Comparison of ENCODE assay signal across 12 cellular contexts in the genomic region with DNA sequence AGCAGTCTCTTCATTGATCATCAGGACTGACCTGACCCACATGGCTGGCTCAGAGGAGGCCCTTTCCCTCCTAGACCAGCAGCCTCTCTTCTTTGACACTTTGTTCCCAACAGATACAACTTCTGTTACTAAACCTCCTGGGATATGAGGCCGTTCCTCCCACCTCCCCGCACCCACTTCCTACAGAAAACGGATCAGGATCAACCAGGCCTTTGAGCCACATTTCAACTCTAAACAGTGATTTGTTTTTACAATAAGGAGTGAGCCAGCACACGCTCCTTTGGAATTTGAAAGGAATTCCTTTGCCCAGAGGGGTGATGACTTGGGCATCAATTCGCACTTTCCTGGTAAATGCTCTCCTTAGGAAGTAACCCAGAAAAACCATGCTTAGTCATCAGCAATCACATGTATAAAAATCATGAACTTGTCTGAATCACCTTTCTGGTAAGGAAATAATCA.
A peak's percentile ranks its signal among the peaks of the same experiment; 100 is the strongest.
DNase-seq lines count a peak whose midpoint lies in the region; ATAC-seq, FAIRE-seq and TF ChIP-seq lines count a peak whose summit lies in the region.
"Had no signal": no experiment of that assay in that cellular context is flagged by ENCODE, and none has a peak within 500 bp of the region (broad histone marks: within the 10 kb centered on the region; RNA-seq: fewer than 3 reads in every experiment).

No MANE protein-coding gene starts in this region.

- H3K27me3 Mint-ChIP-seq in MCF 10A (ENCODE audit: insufficient read depth, unreplicated experiment) = no peaks in the 10 kb centered on the region

- BruUV-seq in MCF 10A (replicated peaks; lab: Mats Ljungman, UMichigan) = TSS peak; percentile 62

- no peak overlapping the region for H3K4me3 ChIP-seq in A549
- H3K4me3 ChIP-seq: coronary artery, transverse colon had no signal

- TF ChIP-seq POLR2A in A549 (IDR thresholded peaks at IDR 0.05; ENCODE audit: low read length) = no peak

- peak; percentile 81 for FAIRE-seq in A549 (lab: Jason Lieb, UNC)

- CTCF ChIA-PET in A549 (lab: Yijun Ruan, JAX) (interaction anchor here (1.3 kb wide), 1 partner anchor 13 kb away, joined by 3 read pairs; no protein-coding TSS in a partner anchor), MCF 10A (lab: Yijun Ruan, JAX) (interaction anchor here (0.6 to 1.0 kb wide), 3 partner anchors 21 to 252 kb away, joined by 3 read pairs; no protein-coding TSS in a partner anchor)

- H3K27ac ChIP-seq in A549 = peak overlapping the region; percentile 90 to 92
- H3K27ac ChIP-seq: transverse colon had no signal

- peak; percentile 95 for ATAC-seq in A549

- peak; percentile 12 to 43; a peak in 3 of 5 replicates for TF ChIP-seq RAD21 in A549 (conservative IDR thresholded peaks at IDR 0.05 in 1 of 2, IDR thresholded peaks at IDR 0.05 in 1 of 2)

- intact Hi-C loops in MCF 10A (cut with micrococcal nuclease) = loop anchor here (2.0 to 5.0 kb wide), 3 partner anchors 61 to 183 kb away; a partner anchor contains a TSS

- H3K27ac Mint-ChIP-seq in MCF 10A (ENCODE audit: low read depth, unreplicated experiment) = peak overlapping the region; percentile 99

- H3K4me2 ChIP-seq in A549 = peak overlapping the region; percentile 66

- H3K9me3 ChIP-seq in A549 = peaks cover 21% of the 10 kb centered on the region; the same call in 2 of the 3 replicates
- H3K9me3 ChIP-seq: BE2C, transverse colon had no signal

- POLR2A ChIA-PET in A549 (lab: Yijun Ruan, JAX) (no interaction called here), MCF 10A (lab: Yijun Ruan, JAX) (interaction anchor here (0.6 to 1.3 kb wide), 4 partner anchors 17 to 1544 kb away, joined by 3 read pairs; no protein-coding TSS in a partner anchor)

- H3K9me3 Mint-ChIP-seq in MCF 10A (ENCODE audit: unreplicated experiment) = peaks cover 9% of the 10 kb centered on the region

- 12% methylated on average over 5 of the region's 5 CpGs for WGBS in A549 (ENCODE audit: missing lambda C conversion rate)

- peaks cover 5% of the 10 kb centered on the region for H3K36me3 Mint-ChIP-seq in MCF 10A (ENCODE audit: insufficient read depth, unreplicated experiment)

- H3K4me3 Mint-ChIP-seq in MCF 10A (ENCODE audit: unreplicated experiment) = no peak overlapping the region

- DNase-seq in A549 (ENCODE audit: low read depth in 1 of 2, low spot score in 1 of 2) (peak; percentile 73 to 92), HT1080 (ENCODE audit: low read depth) (peak; percentile 98), MCF 10A (ENCODE audit: unreplicated experiment) (peak; percentile 93), islet precursor cell (peak; percentile 93), NCI-H2081 (lab: John Stamatoyannopoulos, UW) (no peak), NCI-H446 treated with DMSO at 0.1 percent for 48 hours (lab: John Stamatoyannopoulos, UW) (no peak), SK-N-DZ (ENCODE audit: low spot score) (no peak)
- no peak for DNase-seq in activated T-cell treated with anti-CD3 and anti-CD28 coated beads, Interleukin-2, amount 50 U/mL, for 1 hour
- DNase-seq: BE2C, Karpas-422, transverse colon had no signal

- no peak for TF ChIP-seq CTCF in A549 (IDR thresholded peaks at IDR 0.05)
- TF ChIP-seq CTCF in MCF 10A (IDR thresholded peaks at IDR 0.05; ENCODE audit: unreplicated experiment) = no peak

- TF ChIP-seq EP300 in A549 (IDR thresholded peaks at IDR 0.05) = peak; percentile 63 to 72; a peak in 2 of 5 replicates

- peaks cover 27% of the 10 kb centered on the region for H3K4me1 Mint-ChIP-seq in MCF 10A (ENCODE audit: insufficient read depth, unreplicated experiment)

- peaks cover 30% of the 10 kb centered on the region for H3K4me1 ChIP-seq in A549
- H3K4me1 ChIP-seq: BE2C, transverse colon had no signal

TF ChIP-seq in A549, 52 proteins besides CTCF, POLR2A, EP300 and RAD21 (continues in another document):
- peak; percentile 78; the same call in 1 of the 2 replicates for TF ChIP-seq HOXB13 (CRISPR knock-in tag; IDR thresholded peaks at IDR 0.05; ENCODE audit: low read depth)
- TF ChIP-seq, protein P1, sequence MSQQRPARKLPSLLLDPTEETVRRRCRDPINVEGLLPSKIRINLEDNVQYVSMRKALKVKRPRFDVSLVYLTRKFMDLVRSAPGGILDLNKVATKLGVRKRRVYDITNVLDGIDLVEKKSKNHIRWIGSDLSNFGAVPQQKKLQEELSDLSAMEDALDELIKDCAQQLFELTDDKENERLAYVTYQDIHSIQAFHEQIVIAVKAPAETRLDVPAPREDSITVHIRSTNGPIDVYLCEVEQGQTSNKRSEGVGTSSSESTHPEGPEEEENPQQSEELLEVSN (IDR thresholded peaks at IDR 0.05; ENCODE audit: borderline replicate concordance, low read depth) = peak; percentile 72; the same call in 1 of the 2 replicates
- TF ChIP-seq EHMT2 (IDR thresholded peaks at IDR 0.05; ENCODE audit: low read depth) = no peak
- no peak for TF ChIP-seq CHD4 (IDR thresholded peaks at IDR 0.05; ENCODE audit: borderline replicate concordance)
- peak; percentile 73; the same call in 1 of the 2 replicates for TF ChIP-seq HOXA7 (CRISPR knock-in tag; IDR thresholded peaks at IDR 0.05)
- TF ChIP-seq FOXS1 (CRISPR knock-in tag; IDR thresholded peaks at IDR 0.05) = peak; percentile 77; the same call in 1 of the 2 replicates
- peak; percentile 68 for TF ChIP-seq ZSCAN20 (CRISPR knock-in tag; IDR thresholded peaks at IDR 0.05)
- no peak for TF ChIP-seq CHD2 (IDR thresholded peaks at IDR 0.05; ENCODE audit: low read length, partially characterized antibody)
- TF ChIP-seq TFCP2L1 (CRISPR knock-in tag; IDR thresholded peaks at IDR 0.05) = 0 out of 2 replicates have a peak, but pooled peaks have one; percentile 62
- TF ChIP-seq GATA3 (IDR thresholded peaks at IDR 0.05; ENCODE audit: borderline replicate concordance) = peak; percentile 79; the same call in 1 of the 2 replicates
- no peak for TF ChIP-seq RNF2 (IDR thresholded peaks at IDR 0.05; ENCODE audit: borderline replicate concordance, low read depth)
- no peak for TF ChIP-seq NFE2L2 (conservative IDR thresholded peaks at IDR 0.05; ENCODE audit: low read length)
- TF ChIP-seq ZFP36 (IDR thresholded peaks at IDR 0.05; ENCODE audit: borderline replicate concordance, partially characterized antibody) = no peak
- TF ChIP-seq, protein P2, sequence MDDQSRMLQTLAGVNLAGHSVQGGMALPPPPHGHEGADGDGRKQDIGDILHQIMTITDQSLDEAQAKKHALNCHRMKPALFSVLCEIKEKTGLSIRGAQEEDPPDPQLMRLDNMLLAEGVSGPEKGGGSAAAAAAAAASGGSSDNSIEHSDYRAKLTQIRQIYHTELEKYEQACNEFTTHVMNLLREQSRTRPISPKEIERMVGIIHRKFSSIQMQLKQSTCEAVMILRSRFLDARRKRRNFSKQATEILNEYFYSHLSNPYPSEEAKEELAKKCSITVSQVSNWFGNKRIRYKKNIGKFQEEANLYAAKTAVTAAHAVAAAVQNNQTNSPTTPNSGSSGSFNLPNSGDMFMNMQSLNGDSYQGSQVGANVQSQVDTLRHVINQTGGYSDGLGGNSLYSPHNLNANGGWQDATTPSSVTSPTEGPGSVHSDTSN (IDR thresholded peaks at IDR 0.05) = no peak
- no peak for TF ChIP-seq TP53 (CRISPR knock-in tag; IDR thresholded peaks at IDR 0.05)
- TF ChIP-seq, protein P3, sequence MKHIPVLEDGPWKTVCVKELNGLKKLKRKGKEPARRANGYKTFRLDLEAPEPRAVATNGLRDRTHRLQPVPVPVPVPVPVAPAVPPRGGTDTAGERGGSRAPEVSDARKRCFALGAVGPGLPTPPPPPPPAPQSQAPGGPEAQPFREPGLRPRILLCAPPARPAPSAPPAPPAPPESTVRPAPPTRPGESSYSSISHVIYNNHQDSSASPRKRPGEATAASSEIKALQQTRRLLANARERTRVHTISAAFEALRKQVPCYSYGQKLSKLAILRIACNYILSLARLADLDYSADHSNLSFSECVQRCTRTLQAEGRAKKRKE (CRISPR knock-in tag; IDR thresholded peaks at IDR 0.05; ENCODE audit: low read depth) = peak; percentile 76
- TF ChIP-seq JUN (IDR thresholded peaks at IDR 0.05) = peak in 1 of 2 experiments; percentile 59; a peak in 2 of 5 replicates
- TF ChIP-seq HOXB5 (CRISPR knock-in tag; IDR thresholded peaks at IDR 0.05) = peak; percentile 84
- peak; percentile 48 for TF ChIP-seq SMC3 (IDR thresholded peaks at IDR 0.05)
- TF ChIP-seq HEYL (CRISPR knock-in tag; IDR thresholded peaks at IDR 0.05) = no peak
- peak; percentile 69; the same call in 1 of the 2 replicates for TF ChIP-seq FOSB (CRISPR knock-in tag; IDR thresholded peaks at IDR 0.05)
- TF ChIP-seq, protein P4, sequence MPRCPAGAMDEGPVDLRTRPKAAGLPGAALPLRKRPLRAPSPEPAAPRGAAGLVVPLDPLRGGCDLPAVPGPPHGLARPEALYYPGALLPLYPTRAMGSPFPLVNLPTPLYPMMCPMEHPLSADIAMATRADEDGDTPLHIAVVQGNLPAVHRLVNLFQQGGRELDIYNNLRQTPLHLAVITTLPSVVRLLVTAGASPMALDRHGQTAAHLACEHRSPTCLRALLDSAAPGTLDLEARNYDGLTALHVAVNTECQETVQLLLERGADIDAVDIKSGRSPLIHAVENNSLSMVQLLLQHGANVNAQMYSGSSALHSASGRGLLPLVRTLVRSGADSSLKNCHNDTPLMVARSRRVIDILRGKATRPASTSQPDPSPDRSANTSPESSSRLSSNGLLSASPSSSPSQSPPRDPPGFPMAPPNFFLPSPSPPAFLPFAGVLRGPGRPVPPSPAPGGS (IDR thresholded peaks at IDR 0.05) = peak; percentile 68; the same call in 1 of the 3 replicates
- no peak for TF ChIP-seq RCOR1 (IDR thresholded peaks at IDR 0.05; ENCODE audit: low read depth, low read length)
- peak; percentile 79 for TF ChIP-seq MAFK (IDR thresholded peaks at IDR 0.05; ENCODE audit: partially characterized antibody)
- TF ChIP-seq, protein P5, sequence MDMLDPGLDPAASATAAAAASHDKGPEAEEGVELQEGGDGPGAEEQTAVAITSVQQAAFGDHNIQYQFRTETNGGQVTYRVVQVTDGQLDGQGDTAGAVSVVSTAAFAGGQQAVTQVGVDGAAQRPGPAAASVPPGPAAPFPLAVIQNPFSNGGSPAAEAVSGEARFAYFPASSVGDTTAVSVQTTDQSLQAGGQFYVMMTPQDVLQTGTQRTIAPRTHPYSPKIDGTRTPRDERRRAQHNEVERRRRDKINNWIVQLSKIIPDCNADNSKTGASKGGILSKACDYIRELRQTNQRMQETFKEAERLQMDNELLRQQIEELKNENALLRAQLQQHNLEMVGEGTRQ (IDR thresholded peaks at IDR 0.05) = no peak
- peak; percentile 64; the same call in 1 of the 2 replicates for TF ChIP-seq EHF (CRISPR knock-in tag; IDR thresholded peaks at IDR 0.05)

Comparison
In these comparisons a context has a peak if more than half of its experiments do, and no peak if none do; other contexts are left out.
1. DNase-seq: peak in A549 (2 of 2), HT1080 (single experiment), MCF 10A (single experiment) and islet precursor cell (single experiment); none in activated T-cell treated with anti-CD3 and anti-CD28 coated beads, Interleukin-2, amount 50 U/mL, for 1 hour (single experiment), NCI-H2081 (0 of 2), NCI-H446 treated with DMSO at 0.1 percent for 48 hours (single experiment) and SK-N-DZ (single experiment).